In the genomic region with DNA sequence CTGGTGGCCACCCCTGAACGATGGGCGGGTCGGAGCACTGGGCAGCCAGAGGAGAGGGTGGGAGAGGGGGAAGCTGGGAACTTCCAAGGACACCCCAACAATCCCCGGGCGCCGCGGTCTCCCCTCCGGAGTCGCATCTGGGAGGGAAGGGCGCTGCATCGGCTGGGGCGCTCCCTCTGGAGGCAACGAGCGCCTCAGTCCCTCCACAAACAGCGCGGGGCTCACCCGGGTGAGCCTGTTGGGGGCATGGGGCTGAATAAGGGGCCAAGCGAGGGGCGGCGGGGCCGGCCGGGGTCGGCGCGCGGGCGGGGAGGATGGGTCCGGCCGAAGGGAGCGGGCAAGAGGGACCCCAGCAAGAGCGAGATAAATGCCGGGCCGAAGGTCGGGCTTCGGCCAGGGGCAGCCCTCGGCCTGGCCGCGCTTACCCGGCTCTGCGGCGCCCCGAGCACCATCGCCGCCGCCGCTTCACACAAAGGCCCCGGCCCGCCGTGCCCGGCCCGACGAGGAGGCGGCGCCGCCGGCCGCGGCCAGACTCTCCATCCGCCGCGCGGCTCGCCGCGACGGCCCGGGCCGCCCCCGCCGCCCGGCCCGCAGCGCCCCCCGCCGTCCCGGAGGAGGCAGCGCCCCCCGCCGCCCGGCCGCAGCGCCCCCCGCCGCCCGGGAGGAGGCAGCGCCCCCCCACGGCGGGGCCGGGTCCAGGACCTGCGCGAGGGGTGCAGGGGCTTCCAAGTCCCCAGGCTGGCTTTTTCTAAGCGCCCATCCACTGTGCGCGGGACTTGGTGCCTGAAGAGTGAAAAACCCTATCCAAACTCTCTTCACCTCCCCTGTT, we compare ENCODE assay signal across 8 cellular contexts. TPM values are rescaled to one million over a fixed set of nuclear protein-coding genes. Genes with fewer than 3 reads are reported as not detected.
A peak's percentile ranks its signal among the peaks of the same experiment; 100 is the strongest.
DNase-seq lines count a peak whose midpoint lies in the region; ATAC-seq and TF ChIP-seq lines count a peak whose summit lies in the region.

A gene with protein sequence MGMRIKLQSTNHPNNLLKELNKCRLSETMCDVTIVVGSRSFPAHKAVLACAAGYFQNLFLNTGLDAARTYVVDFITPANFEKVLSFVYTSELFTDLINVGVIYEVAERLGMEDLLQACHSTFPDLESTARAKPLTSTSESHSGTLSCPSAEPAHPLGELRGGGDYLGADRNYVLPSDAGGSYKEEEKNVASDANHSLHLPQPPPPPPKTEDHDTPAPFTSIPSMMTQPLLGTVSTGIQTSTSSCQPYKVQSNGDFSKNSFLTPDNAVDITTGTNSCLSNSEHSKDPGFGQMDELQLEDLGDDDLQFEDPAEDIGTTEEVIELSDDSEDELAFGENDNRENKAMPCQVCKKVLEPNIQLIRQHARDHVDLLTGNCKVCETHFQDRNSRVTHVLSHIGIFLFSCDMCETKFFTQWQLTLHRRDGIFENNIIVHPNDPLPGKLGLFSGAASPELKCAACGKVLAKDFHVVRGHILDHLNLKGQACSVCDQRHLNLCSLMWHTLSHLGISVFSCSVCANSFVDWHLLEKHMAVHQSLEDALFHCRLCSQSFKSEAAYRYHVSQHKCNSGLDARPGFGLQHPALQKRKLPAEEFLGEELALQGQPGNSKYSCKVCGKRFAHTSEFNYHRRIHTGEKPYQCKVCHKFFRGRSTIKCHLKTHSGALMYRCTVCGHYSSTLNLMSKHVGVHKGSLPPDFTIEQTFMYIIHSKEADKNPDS (minus strand): TSS at position 567 of the 829 bp plus-strand sequence. CDS start 1,629 bp downstream, outside the sequence.

- H3K23ac ChIP-seq in neuronal stem cell (ENCODE audit: low read depth, low read length, poor library complexity) = peak within 1 kb of the TSS; percentile 12

- ATAC-seq in HG03565 (IDR thresholded peaks at IDR 0.05; ENCODE audit: unreplicated experiment) (peak; percentile 48), Panc1 (peak; percentile 91)

- H3K27ac ChIP-seq in C4-2B (peak within 1 kb of the TSS; percentile 66), Panc1 (ENCODE audit: low read length) (peak within 1 kb of the TSS; percentile 57), neuronal stem cell (replicated peaks; ENCODE audit: low read length) (no peak within 1 kb of the TSS), thyroid gland (peak within 1 kb of the TSS; percentile 18 to 89 (median 65))

- peak in 1 of 2 donors; percentile 19 for TF ChIP-seq POLR2A in thyroid gland (IDR thresholded peaks at IDR 0.05)

- no peak within 1 kb of the TSS for H2BK12ac ChIP-seq in neuronal stem cell (ENCODE audit: low read length)

- peak within 1 kb of the TSS; percentile 63 for H3K4me2 ChIP-seq in neuronal stem cell (ENCODE audit: insufficient read depth, low read length, poor library complexity, severe bottlenecking)

- H3K79me1 ChIP-seq in neuronal stem cell (ENCODE audit: low read depth, low read length) = peaks cover 20% of the 10 kb centered on the region

- peak within 1 kb of the TSS; percentile 90 for H3K9ac ChIP-seq in neuronal stem cell (ENCODE audit: low read depth, low read length, poor library complexity)

- WGBS in neuronal stem cell (ENCODE audit: extremely low coverage in 2 of 2, insufficient read length in 2 of 2, insufficient replicate concordance in 1 of 2), 2 donors = no CpG with 5 or more reads among the region's 94 CpGs
- WGBS in thyroid gland, 2 donors = 1% methylated on average over 21 to 28 of the region's 94 CpGs

- no peak within 1 kb of the TSS for H2BK15ac ChIP-seq in neuronal stem cell (ENCODE audit: low read length)

- intact Hi-C loops in Panc1 (cut with micrococcal nuclease; ENCODE audit: unreplicated experiment) (loop anchor here (2.0 kb wide), 1 partner anchor 57 kb away; no protein-coding TSS in a partner anchor), thyroid gland (cut with DNase I) (loop anchor here (10.0 kb wide), 1 partner anchor 109 kb away; a partner anchor contains a TSS)

- H2BK120ac ChIP-seq in neuronal stem cell (ENCODE audit: low read depth, low read length) = no peak within 1 kb of the TSS

- H2AK5ac ChIP-seq in neuronal stem cell (ENCODE audit: low read depth, low read length) = peak within 1 kb of the TSS; percentile 39

- H3K14ac ChIP-seq in neuronal stem cell (ENCODE audit: low read length) = no peak within 1 kb of the TSS

- no peak within 1 kb of the TSS for H4K91ac ChIP-seq in neuronal stem cell (ENCODE audit: low read depth, low read length, poor library complexity)

- TF ChIP-seq CTCF in C4-2B (conservative IDR thresholded peaks at IDR 0.05) = peak; percentile 97
- peak; percentile 98 for TF ChIP-seq CTCF in Panc1 (IDR thresholded peaks at IDR 0.05)
- peak; percentile 31 for TF ChIP-seq CTCF in foreskin fibroblast (IDR thresholded peaks at IDR 0.05; ENCODE audit: low read depth, low read length)
- peak in 4 of 6 experiments; percentile 10 to 61 (median 34) for TF ChIP-seq CTCF in thyroid gland (IDR thresholded peaks at IDR 0.05)

- no TSS peak for BruUV-seq in Panc1 (replicated peaks; lab: Mats Ljungman, UMichigan)

- H3K9me3 ChIP-seq in Panc1 (ENCODE audit: control insufficient read depth, insufficient read depth, low read depth, low read length) = no peaks in the 10 kb centered on the region
- H3K9me3 ChIP-seq in neuronal stem cell (replicated peaks in 1 of 2; ENCODE audit: control insufficient read depth in 2 of 2, insufficient read depth in 1 of 2, low read depth in 1 of 2, low read length in 2 of 2) = no peaks in the 10 kb centered on the region
- H3K9me3 ChIP-seq in thyroid gland = no peaks in the 10 kb centered on the region

- peaks cover 14% of the 10 kb centered on the region for H3K4me1 ChIP-seq in Panc1 (ENCODE audit: control insufficient read depth, insufficient read depth, low read length)
- peaks cover 0 to 13% of the 10 kb centered on the region in 2 donors for H3K4me1 ChIP-seq in neuronal stem cell (ENCODE audit: control insufficient read depth in 2 of 2, insufficient read depth in 1 of 2, low read depth in 1 of 2, low read length in 2 of 2)
- H3K4me1 ChIP-seq in thyroid gland = peaks cover 12 to 16% of the 10 kb centered on the region in 2 donors

- H3K27me3 ChIP-seq in Panc1 (ENCODE audit: control insufficient read depth, insufficient read depth, low read length) = no peaks in the 10 kb centered on the region
- H3K27me3 ChIP-seq in neuronal stem cell (ENCODE audit: control insufficient read depth in 3 of 3, insufficient read depth in 3 of 3, low read depth in 1 of 3, low read length in 3 of 3) = peaks cover 0 to 7% (median 0%) of the 10 kb centered on the region in 3 experiments
- H3K27me3 ChIP-seq in thyroid gland = no peaks in the 10 kb centered on the region

- peak within 1 kb of the TSS; percentile 95 for H3K18ac ChIP-seq in neuronal stem cell (ENCODE audit: low read length)

- POLR2A ChIA-PET in Panc1 (lab: Charles Lee) = no interaction called here

- H3K4me3 ChIP-seq in Panc1 (ENCODE audit: low read depth in 2 of 2, low read length in 2 of 2) (peak within 1 kb of the TSS; percentile 73 to 74), foreskin fibroblast (ENCODE audit: low read depth in 1 of 2, low read length in 2 of 2) (peak within 1 kb of the TSS; percentile 79 to 91), neuronal stem cell (ENCODE audit: low read length in 2 of 2) (peak within 1 kb of the TSS; percentile 69 to 95), thyroid gland (replicated peaks in 1 of 3) (peak within 1 kb of the TSS; percentile 54 to 95 (median 74))

- H4K8ac ChIP-seq in neuronal stem cell (ENCODE audit: low read depth, low read length) = no peak within 1 kb of the TSS

- CTCF ChIA-PET in Panc1 (lab: Charles Lee) = interaction anchor here (0.7 kb wide), 1 partner anchor 90 kb away, joined by 9 read pairs; no protein-coding TSS in a partner anchor

- H2AFZ ChIP-seq in neuronal stem cell (ENCODE audit: low read length) = peak within 1 kb of the TSS; percentile 90

- H2BK5ac ChIP-seq in neuronal stem cell (ENCODE audit: low read length) = peak within 1 kb of the TSS; percentile 49

- in situ Hi-C loops in Panc1 (cut with HindIII; ENCODE audit: low pct_unique_long_range_greater_than_20kb, low sequenced_read_pairs) = no loop called here

- peak within 1 kb of the TSS; percentile 46 for H3K4ac ChIP-seq in neuronal stem cell (ENCODE audit: low read length)

- H3K36me3 ChIP-seq in Panc1 (ENCODE audit: control insufficient read depth, insufficient read depth, low read length) = peaks cover 3% of the 10 kb centered on the region; the same call in 1 of the 2 replicates
- H3K36me3 ChIP-seq in neuronal stem cell (replicated peaks in 1 of 2; ENCODE audit: control insufficient read depth in 2 of 2, insufficient read depth in 2 of 2, low read length in 2 of 2) = peaks cover 31 to 41% of the 10 kb centered on the region in 2 donors
- peaks cover 18 to 20% of the 10 kb centered on the region in 2 donors for H3K36me3 ChIP-seq in thyroid gland

- DNase-seq in GM19240 (ENCODE audit: insufficient read length, low spot score) = peak; percentile 57
- DNase-seq in Panc1 (ENCODE audit: low read depth, low spot score) = no peak
- DNase-seq in activated effector memory CD4-positive, alpha-beta T cell treated with anti-CD3 and anti-CD28 coated beads, Interleukin-2, amount 50 U/mL, for 16 hours = peak; percentile 89
- DNase-seq in foreskin fibroblast = peak; percentile 42 to 81
- peak; percentile 63 for DNase-seq in neuronal stem cell (ENCODE audit: low spot score)
- peak; percentile 59 to 60 for DNase-seq in thyroid gland

RNA-seq across cellular contexts. Expression of the gene that starts here (rescaled TPM):
- 5.8 TPM for total RNA-seq in Panc1 (2021; ENCODE audit: unreplicated experiment)
- 3.0 TPM for polyA plus RNA-seq in Panc1 (2012; ENCODE audit: insufficient read length)
- 14.6 TPM for polyA plus RNA-seq in neuronal stem cell (2013, experiment 1 of 2)
- polyA plus RNA-seq in neuronal stem cell (2013, experiment 2 of 2) = 15.1 TPM
- total RNA-seq in thyroid gland = 1 to 10 TPM; 4.5 to 8.5 (median 7.4) TPM

Comparison
In these comparisons a context has a peak if more than half of its experiments do, and no peak if none do; other contexts are left out.
1. CTCF ChIP-seq: peak in every context shown above with its lines; median percentile 98 in Panc1; 97 in C4-2B; 34 in thyroid gland; 31 in foreskin fibroblast.